ENCODE assay signal across 24 cellular contexts in genomic region chrX:138485767-138486166, GRCh38.
"Had no signal": no experiment of that assay in that cellular context is flagged by ENCODE, and none has a peak within 500 bp of the region (broad histone marks: within the 10 kb centered on the region; RNA-seq: fewer than 3 reads in every experiment).

No MANE protein-coding gene starts in this region.

- DNase-seq: activated CD4-positive, alpha-beta T cell treated with anti-CD3 and anti-CD28 coated beads for 48 hours; activated CD4-positive, alpha-beta T cell treated with anti-CD3 and anti-CD28 coated beads, Interleukin-2, amount 50 U/mL, for 4 hours; activated CD4-positive, CD25-positive, alpha-beta regulatory T cell treated with anti-CD3 and anti-CD28 coated beads, Interleukin-2, amount 50 U/mL, for 72 hours; activated CD8-positive, alpha-beta memory T cell treated with anti-CD3 and anti-CD28 coated beads, Interleukin-2, amount 10 ng/mL, durations not matched to agents 7 days and 5 days; activated effector memory CD4-positive, alpha-beta T cell treated with Interleukin-2 at 50 U/mL for 16 hours; activated naive CD4-positive, alpha-beta T cell; activated T-cell treated with anti-CD3 and anti-CD28 coated beads, Interleukin-2, amount 50 U/mL, for 24 hours; aorta; caudate nucleus; KG1; NCI-H1048; NCI-H1417; NCI-H1694; NCI-H2081; NCI-H510A treated with DMSO at 0.1 percent for 48 hours; NCI-H69; NK-92 treated with Interleukin-12 subunit alpha and Interleukin-12 subunit beta, amount 100 ng/mL, for 24 hours; SHP77 had no signal

- H3K4me1 ChIP-seq: breast epithelium, SJSA1 had no signal

- H3K4me3 ChIP-seq: breast epithelium, SJSA1 had no signal

- H3K4me3 Mint-ChIP-seq: activated CD8-positive, alpha-beta memory T cell treated with anti-CD3 and anti-CD28 coated beads, Interleukin-2, amount 10 ng/mL, durations not matched to agents 7 days and 5 days; activated naive CD4-positive, alpha-beta T cell treated with anti-CD3 and anti-CD28 coated beads, Interleukin-2, amount 50 U/mL, for 24 hours; activated T-cell treated with anti-CD3 and anti-CD28 coated beads, Interleukin-2, amount 50 U/mL, for 24 hours; activated T-helper 1 cell treated with anti-CD3 and anti-CD28 coated beads, Interleukin-12 subunit alpha, Interleukin-12 subunit beta, Interleukin-2, Interleukin-4 antibody, amounts not matched to agents 30 ng/mL and 10 ng/mL and 1 ng/mL, durations not matched to agents 14 hours and 24 hours and 36 hours; T-helper 1 cell treated with Interleukin-12 subunit alpha and Interleukin-12 subunit beta and Interleukin-4 antibody, amounts not matched to agents 30 μg/mL and 1 μg/mL, for 36 hours had no signal

- H3K36me3 ChIP-seq: breast epithelium, SJSA1 had no signal

- H3K36me3 Mint-ChIP-seq: activated CD8-positive, alpha-beta memory T cell treated with anti-CD3 and anti-CD28 coated beads, Interleukin-2, amount 10 ng/mL, durations not matched to agents 7 days and 5 days; activated naive CD4-positive, alpha-beta T cell treated with anti-CD3 and anti-CD28 coated beads, Interleukin-2, amount 50 U/mL, for 24 hours had no signal

- H3K27ac ChIP-seq: breast epithelium, SJSA1 had no signal

- H3K27me3 ChIP-seq: SJSA1 had no signal

- H3K4me1 Mint-ChIP-seq: activated CD8-positive, alpha-beta memory T cell treated with anti-CD3 and anti-CD28 coated beads, Interleukin-2, amount 10 ng/mL, durations not matched to agents 7 days and 5 days; activated naive CD4-positive, alpha-beta T cell treated with anti-CD3 and anti-CD28 coated beads, Interleukin-2, amount 50 U/mL, for 24 hours had no signal

- ATAC-seq: activated CD8-positive, alpha-beta memory T cell treated with anti-CD3 and anti-CD28 coated beads, Interleukin-2, amount 10 ng/mL, durations not matched to agents 7 days and 5 days; SK-N-SH treated with all-trans-retinoic acid at 6 μM for 48 hours had no signal

- H3K27me3 Mint-ChIP-seq: activated CD8-positive, alpha-beta memory T cell treated with anti-CD3 and anti-CD28 coated beads, Interleukin-2, amount 10 ng/mL, durations not matched to agents 7 days and 5 days; activated naive CD4-positive, alpha-beta T cell treated with anti-CD3 and anti-CD28 coated beads, Interleukin-2, amount 50 U/mL, for 24 hours had no signal

- H3K9me3 Mint-ChIP-seq: activated naive CD4-positive, alpha-beta T cell treated with anti-CD3 and anti-CD28 coated beads, Interleukin-2, amount 50 U/mL, for 24 hours; activated T-cell treated with anti-CD3 and anti-CD28 coated beads, Interleukin-2, amount 50 U/mL, for 24 hours; activated T-helper 1 cell treated with anti-CD3 and anti-CD28 coated beads, Interleukin-12 subunit alpha, Interleukin-12 subunit beta, Interleukin-2, Interleukin-4 antibody, amounts not matched to agents 30 ng/mL and 10 ng/mL and 1 ng/mL, durations not matched to agents 14 hours and 24 hours and 36 hours; T-helper 1 cell treated with Interleukin-12 subunit alpha and Interleukin-12 subunit beta and Interleukin-4 antibody, amounts not matched to agents 30 μg/mL and 1 μg/mL, for 36 hours had no signal

- H3K27ac Mint-ChIP-seq: activated CD8-positive, alpha-beta memory T cell treated with anti-CD3 and anti-CD28 coated beads, Interleukin-2, amount 10 ng/mL, durations not matched to agents 7 days and 5 days; activated naive CD4-positive, alpha-beta T cell treated with anti-CD3 and anti-CD28 coated beads, Interleukin-2, amount 50 U/mL, for 24 hours; activated T-cell treated with anti-CD3 and anti-CD28 coated beads, Interleukin-2, amount 50 U/mL, for 24 hours; activated T-helper 1 cell treated with anti-CD3 and anti-CD28 coated beads, Interleukin-12 subunit alpha, Interleukin-12 subunit beta, Interleukin-2, Interleukin-4 antibody, amounts not matched to agents 30 ng/mL and 10 ng/mL and 1 ng/mL, durations not matched to agents 14 hours and 24 hours and 36 hours; T-helper 1 cell treated with Interleukin-12 subunit alpha and Interleukin-12 subunit beta and Interleukin-4 antibody, amounts not matched to agents 30 μg/mL and 1 μg/mL, for 36 hours had no signal

- H3K9me3 ChIP-seq: breast epithelium, SJSA1 had no signal
